ENCODE assay signal across 25 cellular contexts in genomic region chr3:8557298-8557697, GRCh38. TPM values are rescaled to one million over a fixed set of nuclear protein-coding genes. Genes with fewer than 3 reads are reported as not detected.
A peak's percentile ranks its signal among the peaks of the same experiment; 100 is the strongest.
DNase-seq lines count a peak whose midpoint lies in the region; ATAC-seq, FAIRE-seq and TF ChIP-seq lines count a peak whose summit lies in the region.
"Had no signal": no experiment of that assay in that cellular context is flagged by ENCODE, and none has a peak within 500 bp of the region (broad histone marks: within the 10 kb centered on the region; RNA-seq: fewer than 3 reads in every experiment).

No MANE protein-coding gene starts in this region.

- H3K4me3 ChIP-seq in pancreas (no peak overlapping the region), vagina (no peak overlapping the region)
- H3K4me3 ChIP-seq: K562, SK-N-MC, suprapubic skin had no signal

- H3K27me3 ChIP-seq in pancreas (no peaks in the 10 kb centered on the region), vagina (no peaks in the 10 kb centered on the region)
- H3K27me3 ChIP-seq: suprapubic skin had no signal

- H3K4me1 ChIP-seq in pancreas: no peaks in the 10 kb centered on the region
- peaks cover 61% of the 10 kb centered on the region for H3K4me1 ChIP-seq in vagina
- H3K4me1 ChIP-seq: Caco-2 had no signal

- no peak for TF ChIP-seq POLR2A in vagina (IDR thresholded peaks at IDR 0.05)

- FAIRE-seq in pancreas (lab: Jason Lieb, UNC): no peak
- FAIRE-seq: H1 had no signal

- TF ChIP-seq CTCF in pancreas (IDR thresholded peaks at IDR 0.05) (no peak), vagina (IDR thresholded peaks at IDR 0.05) (no peak)

- H3K9me3 ChIP-seq in pancreas: no peaks in the 10 kb centered on the region
- H3K9me3 ChIP-seq in vagina: no peaks in the 10 kb centered on the region
- H3K9me3 ChIP-seq: Caco-2, suprapubic skin had no signal

- WGBS in pancreas, 2 donors: 52 to 55% methylated on average over 4 of the region's 4 CpGs

- peak; percentile 74 for ATAC-seq in Right ventricle myocardium inferior
- peak; percentile 60 for ATAC-seq in left ventricle myocardium superior
- peak in 3 of 4 donors; percentile 26 to 41 (median 41) for ATAC-seq in pancreas
- ATAC-seq: activated CD4-positive, alpha-beta T cell treated with anti-CD3 and anti-CD28 coated beads for 36 hours; activated CD8-positive, alpha-beta memory T cell treated with anti-CD3 and anti-CD28 coated beads, Interleukin-2, amount 10 ng/mL, durations not matched to agents 7 days and 5 days; activated naive CD8-positive, alpha-beta T cell treated with anti-CD3 and anti-CD28 coated beads, Interleukin-2, amount 50 U/mL, for 24 hours; effector memory CD8-positive, alpha-beta T cell; K562; Panc1 had no signal

- peaks cover 0 to 10% (median 0%) of the 10 kb centered on the region in 3 donors for H3K36me3 ChIP-seq in pancreas
- H3K36me3 ChIP-seq in vagina: no peaks in the 10 kb centered on the region

- no peak for DNase-seq in Right ventricle myocardium inferior (ENCODE audit: missing footprints)
- no peak for DNase-seq in cardiac septum (ENCODE audit: low spot score)
- no peak for DNase-seq in left ventricle myocardium superior
- DNase-seq in pancreas: no peak
- no peak for DNase-seq in vagina (ENCODE audit: extremely low spot score in 2 of 2)
- no peak for DNase-seq in stimulated activated CD4-positive, alpha-beta T cell treated with anti-CD3 and anti-CD28 coated beads, Interleukin-15, amount 100 ng/mL, for 24 hours
- no peak for DNase-seq in NCI-H187 (lab: John Stamatoyannopoulos, UW)
- DNase-seq in NCI-H510A treated with DMSO at 0.1 percent for 48 hours (lab: John Stamatoyannopoulos, UW): no peak
- DNase-seq: 8988T; activated CD4-positive, alpha-beta T cell treated with anti-CD3 and anti-CD28 coated beads for 36 hours; activated CD8-positive, alpha-beta memory T cell treated with anti-CD3 and anti-CD28 coated beads, Interleukin-2, amount 10 ng/mL, durations not matched to agents 7 days and 5 days; activated naive CD8-positive, alpha-beta T cell treated with anti-CD3 and anti-CD28 coated beads, Interleukin-2, amount 50 U/mL, for 24 hours; Caco-2; effector memory CD8-positive, alpha-beta T cell; NCI-H2081 treated with DMSO at 0.1 percent for 48 hours; NCI-H748 treated with DMSO at 0.1 percent for 48 hours; nucleus accumbens; stimulated activated CD4-positive, alpha-beta T cell treated with anti-CD3 and anti-CD28 coated beads, Interleukin-4, amount 100 ng/mL, for 1 hour; T1000 had no signal

- intact Hi-C loops in Right ventricle myocardium inferior (cut with DNase I): no loop called here
- intact Hi-C loops in cardiac septum (cut with DNase I): no loop called here
- intact Hi-C loops in left ventricle myocardium superior (cut with micrococcal nuclease): no loop called here
- intact Hi-C loops in pancreas (cut with DNase I): no loop called here
- intact Hi-C loops in vagina (cut with DNase I): loop anchor here (10.0 kb wide), 1 partner anchor 52 kb away; the partner anchor contains the start of gene LMCD1

- H3K27ac ChIP-seq in pancreas: no peak overlapping the region
- peak overlapping the region; percentile 72 for H3K27ac ChIP-seq in vagina
- H3K27ac ChIP-seq: HL-60, SK-N-MC had no signal

RNA-seq across cellular contexts. Expression of gene LMCD1, which starts 55.7 kb away (rescaled TPM):
- 48.1 TPM for total RNA-seq in Right ventricle myocardium inferior
- total RNA-seq in cardiac septum: 57.6 TPM
- total RNA-seq in left ventricle myocardium superior: 37.9 TPM
- 10 to 100 TPM; 14.4 to 32.0 (median 17.4) TPM for total RNA-seq in pancreas
- 10 to 100 TPM; 14.0 to 39.4 TPM for polyA plus RNA-seq in pancreas
- total RNA-seq in vagina: 78.3 TPM
- total RNA-seq: K562 had no signal
